Comparison of ENCODE assay signal across 9 cellular contexts in genomic region chr10:46440943-46441342, GRCh38. TPM values are rescaled to one million over a fixed set of nuclear protein-coding genes. Genes with fewer than 3 reads are reported as not detected.
"Had no signal": no experiment of that assay in that cellular context is flagged by ENCODE, and none has a peak within 500 bp of the region (broad histone marks: within the 10 kb centered on the region; RNA-seq: fewer than 3 reads in every experiment).

No MANE protein-coding gene starts in this region.

RNA-seq across cellular contexts. Expression of gene NPY4R, which starts 24.8 kb away (rescaled TPM):
- total RNA-seq: activated CD4-positive, alpha-beta T cell treated with anti-CD3 and anti-CD28 coated beads for 36 hours; activated CD8-positive, alpha-beta T cell treated with anti-CD3 and anti-CD28 coated beads for 36 hours; activated naive CD8-positive, alpha-beta T cell treated with anti-CD3 and anti-CD28 coated beads for 36 hours; activated T-cell treated with anti-CD3 and anti-CD28 coated beads, Interleukin-2, amount 50 U/mL, for 72 hours; activated T-helper 2 cell treated with anti-CD3 and anti-CD28 coated beads, Interferon-gamma antibody, Interleukin-2, Interleukin-4, amounts not matched to agents 10 μg/mL and 5 μg/mL and 100 μg/mL, durations not matched to agents 14 hours and 24 hours and 36 hours; OCI-LY7; RPMI7951; T-helper 1 cell treated with Interleukin-12 subunit alpha and Interleukin-12 subunit beta and Interleukin-4 antibody, amounts not matched to agents 30 ng/mL and 1 ng/mL, for 36 hours had no signal
- polyA plus RNA-seq: IgD-negative memory B cell had no signal
